8 cellular contexts compared by ENCODE assay signal in genomic region chr17:74957935-74958549, GRCh38. TPM values are rescaled to one million over a fixed set of nuclear protein-coding genes. Genes with fewer than 3 reads are reported as not detected.
A peak's percentile ranks its signal among the peaks of the same experiment; 100 is the strongest.
DNase-seq lines count a peak whose midpoint lies in the region; ATAC-seq lines count a peak whose summit lies in the region.

No MANE protein-coding gene starts in this region.

- peaks cover 26% of the 10 kb centered on the region for H3K27me3 ChIP-seq in NT2/D1 (ENCODE audit: insufficient read depth, insufficient read length)

- H3K4me3 Mint-ChIP-seq in effector memory CD8-positive, alpha-beta T cell: no peak overlapping the region

- no peaks in the 10 kb centered on the region for H3K36me3 ChIP-seq in NT2/D1 (ENCODE audit: insufficient read depth, insufficient read length, low read length)

- H3K9me3 ChIP-seq in NT2/D1 (ENCODE audit: insufficient read depth, low read length): no peaks in the 10 kb centered on the region

- peak overlapping the region; percentile 52 for H3K9ac ChIP-seq in NT2/D1 (ENCODE audit: insufficient read length, low read depth)

- no peak overlapping the region for H3K27ac Mint-ChIP-seq in effector memory CD8-positive, alpha-beta T cell

- no peak overlapping the region for H3K4me3 ChIP-seq in NT2/D1 (ENCODE audit: insufficient read length, low read depth)

- H3K4me1 ChIP-seq in NT2/D1 (ENCODE audit: insufficient read depth, insufficient read length): peaks cover 9% of the 10 kb centered on the region

- H3K4me1 Mint-ChIP-seq in effector memory CD8-positive, alpha-beta T cell (ENCODE audit: low read depth in 2 of 2): peaks cover 4 to 7% of the 10 kb centered on the region in 2 donors

- peaks cover 0 to 9% of the 10 kb centered on the region in 2 donors for H3K27me3 Mint-ChIP-seq in effector memory CD8-positive, alpha-beta T cell

- DNase-seq in AML-193 (lab: John Stamatoyannopoulos, UW) (peak; percentile 33 to 38), H4 (ENCODE audit: low spot score) (peak; percentile 44), NT2/D1 (ENCODE audit: low read depth, low spot score) (peak; percentile 39), myocyte (ENCODE audit: low read depth) (peak; percentile 53)
- DNase-seq in activated CD8-positive, alpha-beta memory T cell treated with anti-CD3 and anti-CD28 coated beads for 1 hour (ENCODE audit: extremely low read depth in 1 of 2, low read depth in 1 of 2): peak; percentile 43 to 72
- DNase-seq in effector memory CD8-positive, alpha-beta T cell: peak; percentile 81 to 83 (median 82)
- peak; percentile 58 to 60 for DNase-seq in stimulated activated CD8-positive, alpha-beta memory T cell treated with anti-CD3 and anti-CD28 coated beads, Interleukin-7, amount 100 ng/mL, for 4 hours (ENCODE audit: low read depth in 2 of 2)

- no peaks in the 10 kb centered on the region for H3K36me3 Mint-ChIP-seq in effector memory CD8-positive, alpha-beta T cell (ENCODE audit: insufficient read depth)

- ATAC-seq in effector memory CD8-positive, alpha-beta T cell (replicated peaks): peak; percentile 72
- ATAC-seq in GM18861 (IDR thresholded peaks at IDR 0.05; ENCODE audit: unreplicated experiment): no peak

- H3K9me3 Mint-ChIP-seq in effector memory CD8-positive, alpha-beta T cell: no peaks in the 10 kb centered on the region

RNA-seq across cellular contexts. Expression of gene HID1, which starts 14.5 kb away (rescaled TPM):
- 0.15 TPM in 1 of 2 replicates, not detected in the other for total RNA-seq in H4 (2014; rRNA removed; shearing (Covaris generic))
- 0.83 and 3.0 TPM in 2 replicates for total RNA-seq in myocyte
- 20.1 TPM for polyA plus RNA-seq in myocyte (2012)

RNA-seq across cellular contexts. Expression of gene OTOP3, which starts 22.3 kb away (rescaled TPM):
- total RNA-seq in H4 (2014; rRNA removed; shearing (Covaris generic)): not detected in 2 replicates
- total RNA-seq in myocyte: not detected in 2 replicates
- polyA plus RNA-seq in myocyte (2012): not detected

RNA-seq across cellular contexts. Expression of gene CDR2L, which starts 29.4 kb away (rescaled TPM):
- 3.3 and 5.8 TPM in 2 replicates for total RNA-seq in H4 (2014; rRNA removed; shearing (Covaris generic))
- total RNA-seq in myocyte: 22.5 and 23.6 TPM in 2 replicates
- polyA plus RNA-seq in myocyte (2012): 47.0 TPM

RNA-seq across cellular contexts. Expression of gene OTOP2, which starts 34.0 kb away (rescaled TPM):
- total RNA-seq in H4 (2014; rRNA removed; shearing (Covaris generic)): not detected in 2 replicates
- not detected in 2 replicates for total RNA-seq in myocyte
- not detected for polyA plus RNA-seq in myocyte (2012)

RNA-seq across cellular contexts. Expression of gene USH1G, which starts 35.0 kb away (rescaled TPM):
- 0.54 TPM in 1 of 2 replicates, not detected in the other for total RNA-seq in H4 (2014; rRNA removed; shearing (Covaris generic))
- total RNA-seq in myocyte: not detected in 2 replicates
- not detected for polyA plus RNA-seq in myocyte (2012)
